11 cellular contexts compared by ENCODE assay signal in genomic region chr2:9897796-9898195, GRCh38. TPM values are rescaled to one million over a fixed set of nuclear protein-coding genes. Genes with fewer than 3 reads are reported as not detected.
DNase-seq lines count a peak whose midpoint lies in the region; ATAC-seq, FAIRE-seq and TF ChIP-seq lines count a peak whose summit lies in the region.
"Had no signal": no experiment of that assay in that cellular context is flagged by ENCODE, and none has a peak within 500 bp of the region (broad histone marks: within the 10 kb centered on the region; RNA-seq: fewer than 3 reads in every experiment).

No MANE protein-coding gene starts in this region.

- no peak for ATAC-seq in body of pancreas
- ATAC-seq: naive thymus-derived CD8-positive, alpha-beta T cell had no signal

- H2BK12ac ChIP-seq in H1 (ENCODE audit: low read depth, low read length) (no peak overlapping the region), neuronal stem cell (ENCODE audit: low read length) (no peak overlapping the region)

- no peaks in the 10 kb centered on the region for H3K79me2 ChIP-seq in H1 (ENCODE audit: control insufficient read depth in 1 of 2, insufficient read depth in 2 of 2, low read length in 2 of 2)

- H3K79me1 ChIP-seq in H1 (ENCODE audit: low read depth, low read length): no peaks in the 10 kb centered on the region
- H3K79me1 ChIP-seq in neuronal stem cell (ENCODE audit: low read depth, low read length): no peaks in the 10 kb centered on the region

- TF ChIP-seq CTCF in H1 (IDR thresholded peaks at IDR 0.05; ENCODE audit: control extremely low read depth in 1 of 3, insufficient read depth in 1 of 3, low read depth in 1 of 3, low read length in 3 of 3) (no peak), body of pancreas (IDR thresholded peaks at IDR 0.05) (no peak)

- H4K20me1 ChIP-seq in H1 (replicated peaks in 1 of 2; ENCODE audit: control insufficient read depth in 1 of 2, insufficient read depth in 2 of 2, low read length in 2 of 2): peaks cover 0 to 2% of the 10 kb centered on the region in 2 experiments

- H3K4me3 ChIP-seq in H1 (ENCODE audit: extremely low read depth in 1 of 4, insufficient read depth in 2 of 4, low read depth in 3 of 4, low read length in 4 of 4) (no peak overlapping the region; a peak in 1 of 8 replicates), neuronal stem cell (ENCODE audit: low read length in 2 of 2) (no peak overlapping the region), body of pancreas (no peak overlapping the region)

- H3K4me2 ChIP-seq in H1 (ENCODE audit: insufficient read depth in 1 of 2, low read depth in 2 of 2, low read length in 2 of 2): peak overlapping the region in 1 of 2 experiments; percentile 10; a peak in 1 of 4 replicates
- no peak overlapping the region for H3K4me2 ChIP-seq in neuronal stem cell (ENCODE audit: insufficient read depth, low read length, poor library complexity, severe bottlenecking)

- H3K27ac ChIP-seq in H1 (ENCODE audit: low read depth, low read length): no peak overlapping the region
- H3K27ac ChIP-seq in neuronal stem cell (replicated peaks; ENCODE audit: low read length): peak overlapping the region; percentile 64
- no peak overlapping the region for H3K27ac ChIP-seq in body of pancreas

- H3K27me3 ChIP-seq in H1 (replicated peaks in 1 of 4; ENCODE audit: control insufficient read depth in 3 of 4, extremely low read depth in 1 of 4, insufficient read depth in 3 of 4, low read length in 3 of 4) (peaks cover 0 to 1% (median 0%) of the 10 kb centered on the region in 4 experiments; a peak in 1 of 7 replicates), neuronal stem cell (ENCODE audit: control insufficient read depth in 3 of 3, insufficient read depth in 3 of 3, low read depth in 1 of 3, low read length in 3 of 3) (no peaks in the 10 kb centered on the region), body of pancreas (no peaks in the 10 kb centered on the region)

- H3K56ac ChIP-seq in H1 (replicated peaks; ENCODE audit: insufficient read length, low read depth, low read length): no peak overlapping the region

- no peak overlapping the region for H4K5ac ChIP-seq in H1 (ENCODE audit: insufficient read length, low read depth, low read length)

- 55% methylated on average over 1 of the region's 2 CpGs; no CpG with 5 or more reads in 1 of the 2 experiments for WGBS in H1 (ENCODE audit: extremely low coverage in 1 of 2, insufficient coverage in 1 of 2, insufficient read length in 1 of 2, insufficient replicate concordance in 2 of 2, low coverage in 1 of 2, low lambda C conversion rate in 2 of 2, missing lambda C conversion rate in 1 of 2), 2 experiments
- no CpG with 5 or more reads among the region's 2 CpGs for WGBS in neuronal stem cell (ENCODE audit: extremely low coverage in 2 of 2, insufficient read length in 2 of 2, insufficient replicate concordance in 1 of 2), 2 donors
- 83 to 86% methylated on average over 2 of the region's 2 CpGs for WGBS in body of pancreas, 2 donors

- H2BK5ac ChIP-seq in H1 (ENCODE audit: low read depth, low read length) (no peak overlapping the region), neuronal stem cell (ENCODE audit: low read length) (no peak overlapping the region)

- intact Hi-C loops in body of pancreas (cut with DNase I): no loop called here

- H3K14ac ChIP-seq in H1 (ENCODE audit: insufficient read length) (no peak overlapping the region), neuronal stem cell (ENCODE audit: low read length) (no peak overlapping the region)

- H4K8ac ChIP-seq in H1 (ENCODE audit: extremely low read depth, insufficient read depth, low read length) (no peak overlapping the region), neuronal stem cell (ENCODE audit: low read depth, low read length) (no peak overlapping the region)

- H3K23ac ChIP-seq in H1 (ENCODE audit: insufficient read length) (no peak overlapping the region), neuronal stem cell (ENCODE audit: low read depth, low read length, poor library complexity) (no peak overlapping the region)

- H3K9me3 ChIP-seq in H1 (ENCODE audit: insufficient read depth in 2 of 2, low read depth in 1 of 2, low read length in 1 of 2) (no peaks in the 10 kb centered on the region), neuronal stem cell (replicated peaks in 1 of 2; ENCODE audit: control insufficient read depth in 2 of 2, insufficient read depth in 1 of 2, low read depth in 1 of 2, low read length in 2 of 2) (no peaks in the 10 kb centered on the region), body of pancreas (no peaks in the 10 kb centered on the region)

- H2AK5ac ChIP-seq in H1 (ENCODE audit: low read depth, low read length) (no peak overlapping the region), neuronal stem cell (ENCODE audit: low read depth, low read length) (no peak overlapping the region)

- H3K4me1 ChIP-seq in H1 (replicated peaks in 1 of 4; ENCODE audit: control insufficient read depth in 3 of 4, insufficient read depth in 4 of 4, low read length in 3 of 4) (peaks cover 0 to 14% (median 6%) of the 10 kb centered on the region in 4 experiments; a peak in 4 of 7 replicates), neuronal stem cell (ENCODE audit: control insufficient read depth in 2 of 2, insufficient read depth in 1 of 2, low read depth in 1 of 2, low read length in 2 of 2) (peaks cover 8 to 29% of the 10 kb centered on the region in 2 donors), body of pancreas (peaks cover 11% of the 10 kb centered on the region)

- no peak overlapping the region for H2AFZ ChIP-seq in H1 (ENCODE audit: low read length)
- no peak overlapping the region for H2AFZ ChIP-seq in neuronal stem cell (ENCODE audit: low read length)

- CTCF ChIA-PET in H1 (lab: Charles Lee; ENCODE audit: partially characterized antibody): interaction anchor here (1.2 to 1.8 kb wide), 2 partner anchors 12 to 98 kb away, joined by 3 to 4 read pairs; no protein-coding TSS in a partner anchor

- H3K9ac ChIP-seq in H1 (replicated peaks in 1 of 4; ENCODE audit: extremely low read depth in 1 of 4, low read depth in 3 of 4, low read length in 3 of 4) (no peak overlapping the region), neuronal stem cell (ENCODE audit: low read depth, low read length, poor library complexity) (no peak overlapping the region)

- H3K4ac ChIP-seq in H1 (replicated peaks; ENCODE audit: insufficient read length, low read depth, low read length): no peak overlapping the region
- no peak overlapping the region for H3K4ac ChIP-seq in neuronal stem cell (ENCODE audit: low read length)

- TF ChIP-seq POLR2A in H1 (IDR thresholded peaks at IDR 0.05; ENCODE audit: control extremely low read depth in 1 of 2, low read depth in 2 of 2, low read length in 2 of 2): no peak
- TF ChIP-seq POLR2A in body of pancreas (IDR thresholded peaks at IDR 0.05): no peak

- H3K18ac ChIP-seq in H1 (ENCODE audit: extremely low read depth, low read length): 0 out of 2 replicates have a peak overlapping the region, but pooled peaks have one; percentile 20
- H3K18ac ChIP-seq in neuronal stem cell (ENCODE audit: low read length): no peak overlapping the region

- TF ChIP-seq RAD21 in H1 (IDR thresholded peaks at IDR 0.05 in 1 of 2, conservative IDR thresholded peaks at IDR 0.05 in 1 of 2; ENCODE audit: low read depth in 2 of 2, low read length in 2 of 2): no peak

- H3K23me2 ChIP-seq in H1 (ENCODE audit: low read depth, low read length): no peaks in the 10 kb centered on the region

- H3K36me3 ChIP-seq in H1 (ENCODE audit: control insufficient read depth in 2 of 4, insufficient read depth in 4 of 4, low read length in 3 of 4) (no peaks in the 10 kb centered on the region; a peak in 1 of 8 replicates), neuronal stem cell (replicated peaks in 1 of 2; ENCODE audit: control insufficient read depth in 2 of 2, insufficient read depth in 2 of 2, low read length in 2 of 2) (peaks cover 0 to 9% of the 10 kb centered on the region in 2 donors), body of pancreas (replicated peaks in 1 of 2; ENCODE audit: insufficient read depth in 1 of 2, low read depth in 2 of 2) (no peaks in the 10 kb centered on the region)

- peak; percentile 6 for DNase-seq in CD1c-positive myeloid dendritic cell (ENCODE audit: extremely low spot score)
- peak; percentile 34 for DNase-seq in NCI-H2171 (lab: John Stamatoyannopoulos, UW)
- no peak for DNase-seq in H1 (ENCODE audit: low read depth in 1 of 2, low spot score in 2 of 2)
- DNase-seq in neuronal stem cell (ENCODE audit: low spot score): peak; percentile 15
- DNase-seq in body of pancreas: no peak
- DNase-seq in NCI-H2107 treated with DMSO at 0.1 percent for 48 hours (lab: John Stamatoyannopoulos, UW; ENCODE audit: unreplicated experiment): no peak
- no peak for DNase-seq in NCI-H526 (lab: John Stamatoyannopoulos, UW)
- no peak for DNase-seq in HUDEP-2 (lab: John Stamatoyannopoulos, UW; ENCODE audit: unreplicated experiment in 76 of 76)
- DNase-seq: CD8-positive, alpha-beta memory T cell; naive thymus-derived CD8-positive, alpha-beta T cell; NCI-H1092 treated with DMSO at 0.1 percent for 48 hours had no signal

- POLR2A ChIA-PET in H1 (lab: Charles Lee; ENCODE audit: partially characterized antibody): interaction anchor here (0.7 to 1.0 kb wide), 2 partner anchors 9 to 11 kb away, joined by 3 to 4 read pairs; no protein-coding TSS in a partner anchor

- TF ChIP-seq EP300 in H1 (IDR thresholded peaks at IDR 0.05; ENCODE audit: borderline replicate concordance in 1 of 2, low read depth in 2 of 2, low read length in 2 of 2): no peak

- H2BK15ac ChIP-seq in H1 (ENCODE audit: low read length) (no peak overlapping the region), neuronal stem cell (ENCODE audit: low read length) (no peak overlapping the region)

- H4K91ac ChIP-seq in H1 (replicated peaks; ENCODE audit: insufficient read length, low read length) (no peak overlapping the region), neuronal stem cell (ENCODE audit: low read depth, low read length, poor library complexity) (no peak overlapping the region)

- no peak overlapping the region for H2BK20ac ChIP-seq in H1 (ENCODE audit: low read length)

- FAIRE-seq in H1 (lab: Jason Lieb, UNC): no peak

- H2BK120ac ChIP-seq in H1 (replicated peaks; ENCODE audit: low read depth, low read length) (no peak overlapping the region), neuronal stem cell (ENCODE audit: low read depth, low read length) (no peak overlapping the region)

RNA-seq across cellular contexts. Expression of gene GRHL1, which starts 53.7 kb away (rescaled TPM):
- 2.8 and 3.6 TPM in 2 replicates for total RNA-seq in H1 (2021; fragmentation: NEBNext Ultra II Directional; extraction: Animal tissue kit (Norgen Biotek cat#: 25700))
- 1.3 and 1.6 TPM in 2 replicates for polyA plus RNA-seq in H1 (2011; rRNA removed)
- 2.1 TPM for polyA plus RNA-seq in H1 (2011; cell fraction: cytosol; rRNA removed)
- 4.1 TPM for polyA plus RNA-seq in H1 (2011; cell fraction: nucleus; rRNA removed)
- polyA plus RNA-seq in H1 (2012, experiment 1 of 2): 1.9 to 3.2 TPM (median 2.5 TPM) in 4 replicates
- polyA plus RNA-seq in H1 (2012, experiment 2 of 2): 0.34 TPM
- polyA plus RNA-seq in H1 (2013, experiment 1 of 2): 1.7 TPM
- polyA plus RNA-seq in H1 (2013, experiment 2 of 2): 1.9 TPM
- 8.0 and 8.7 TPM in 2 replicates for polyA minus RNA-seq in H1 (2011; rRNA and poly(A)+ RNA removed)
- polyA minus RNA-seq in H1 (2011; cell fraction: cytosol; rRNA and poly(A)+ RNA removed): 5.2 TPM
- 8.1 TPM for polyA minus RNA-seq in H1 (2011; cell fraction: nucleus; rRNA and poly(A)+ RNA removed)
- 1.8 TPM for polyA plus RNA-seq in neuronal stem cell (2013, experiment 1 of 2)
- 1.9 TPM for polyA plus RNA-seq in neuronal stem cell (2013, experiment 2 of 2)
- 1 to 10 TPM; 2.0 to 4.2 TPM for total RNA-seq in body of pancreas

RNA-seq across cellular contexts. Expression of gene TAF1B, which starts 54.5 kb away (rescaled TPM):
- total RNA-seq in H1 (2021; fragmentation: NEBNext Ultra II Directional; extraction: Animal tissue kit (Norgen Biotek cat#: 25700)): 25.2 and 25.8 TPM in 2 replicates
- polyA plus RNA-seq in H1 (2011; rRNA removed): 5.4 and 6.6 TPM in 2 replicates
- polyA plus RNA-seq in H1 (2011; cell fraction: cytosol; rRNA removed): 7.3 TPM
- polyA plus RNA-seq in H1 (2011; cell fraction: nucleus; rRNA removed): 7.4 TPM
- 6.8 to 12.0 TPM (median 7.8 TPM) in 4 replicates for polyA plus RNA-seq in H1 (2012, experiment 1 of 2)
- 1.3 TPM for polyA plus RNA-seq in H1 (2012, experiment 2 of 2)
- polyA plus RNA-seq in H1 (2013, experiment 1 of 2): 17.6 TPM
- 16.8 TPM for polyA plus RNA-seq in H1 (2013, experiment 2 of 2)
- polyA minus RNA-seq in H1 (2011; rRNA and poly(A)+ RNA removed): 20.7 and 22.7 TPM in 2 replicates
- polyA minus RNA-seq in H1 (2011; cell fraction: cytosol; rRNA and poly(A)+ RNA removed): 10.9 TPM
- 47.1 TPM for polyA minus RNA-seq in H1 (2011; cell fraction: nucleus; rRNA and poly(A)+ RNA removed)
- 20.1 TPM for polyA plus RNA-seq in neuronal stem cell (2013, experiment 1 of 2)
- 21.8 TPM for polyA plus RNA-seq in neuronal stem cell (2013, experiment 2 of 2)
- 10 to 100 TPM; 12.9 to 19.5 TPM for total RNA-seq in body of pancreas

Comparison
In these comparisons a context has a peak if more than half of its experiments do, and no peak if none do; other contexts are left out.
1. DNase-seq: peak in CD1c-positive myeloid dendritic cell (single experiment), NCI-H2171 (single experiment) and neuronal stem cell (single experiment); none in H1 (0 of 2), body of pancreas (0 of 4), NCI-H2107 treated with DMSO at 0.1 percent for 48 hours (single experiment), NCI-H526 (0 of 2) and HUDEP-2 (0 of 76).